ENCODE assay signal across 34 cellular contexts in genomic region chr15:69223083-69223813, GRCh38.
"Had no signal": no experiment of that assay in that cellular context is flagged by ENCODE, and none has a peak within 500 bp of the region (broad histone marks: within the 10 kb centered on the region; RNA-seq: fewer than 3 reads in every experiment).

No MANE protein-coding gene starts in this region.

- H3K4me3 ChIP-seq: MG63 had no signal

- H3K27me3 ChIP-seq: MG63 had no signal

- DNase-seq: Karpas-422, Kasumi-1, MG63, MM.1S, MV-4-11, NCI-H1048, NCI-H1092, NCI-H1092 treated with DMSO at 0.1 percent for 48 hours, NCI-H1105, NCI-H1105 treated with DMSO at 0.1 percent for 48 hours, NCI-H1417, NCI-H1417 treated with DMSO at 0.1 percent for 48 hours, NCI-H1436, NCI-H1436 treated with DMSO at 0.1 percent for 48 hours, NCI-H146, NCI-H1694, NCI-H1694 treated with DMSO at 0.1 percent for 48 hours, NCI-H187, NCI-H187 treated with DMSO at 0.1 percent for 48 hours, NCI-H1930, NCI-H2029, NCI-H2029 treated with DMSO at 0.1 percent for 48 hours, NCI-H2081, NCI-H2081 treated with DMSO at 0.1 percent for 48 hours, NCI-H2107, NCI-H2171, NCI-H2171 treated with DMSO at 0.1 percent for 48 hours, NCI-H2227 treated with DMSO at 0.1 percent for 48 hours, NCI-H226, NCI-H345, NCI-H446, NCI-H446 treated with DMSO at 0.1 percent for 48 hours, NCI-H510A, NCI-H510A treated with DMSO at 0.1 percent for 48 hours had no signal

- H3K36me3 ChIP-seq: MG63 had no signal
